In the genomic region with DNA sequence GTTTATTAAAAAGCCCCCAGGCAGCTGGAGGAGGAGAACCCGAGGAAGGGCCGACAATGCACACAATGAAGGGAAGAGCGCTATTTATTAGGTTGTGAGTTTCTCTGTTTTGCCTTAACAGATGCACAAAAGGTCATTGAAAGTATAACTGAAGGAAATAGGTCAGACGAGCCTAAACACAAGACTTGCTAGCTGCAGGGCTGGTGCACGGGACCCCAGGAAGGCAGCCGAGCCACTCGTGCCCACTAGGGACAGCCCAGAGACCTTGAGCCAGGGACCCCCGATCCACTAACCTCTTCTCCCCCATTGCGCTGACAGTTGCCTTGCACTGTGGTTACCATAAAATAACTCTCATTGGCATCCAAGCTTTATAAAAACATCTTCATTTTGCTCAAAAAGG, we compare ENCODE assay signal across 17 cellular contexts. TPM values are rescaled to one million over a fixed set of nuclear protein-coding genes. Genes with fewer than 3 reads are reported as not detected.
DNase-seq lines count a peak whose midpoint lies in the region; ATAC-seq and TF ChIP-seq lines count a peak whose summit lies in the region.
"Had no signal": no experiment of that assay in that cellular context is flagged by ENCODE, and none has a peak within 500 bp of the region (broad histone marks: within the 10 kb centered on the region; RNA-seq: fewer than 3 reads in every experiment).

No MANE protein-coding gene starts in this region.

- no peak overlapping the region for H2AFZ ChIP-seq in GM23248

- no peak for TF ChIP-seq CTCF in A673 (conservative IDR thresholded peaks at IDR 0.05; ENCODE audit: low read depth, low read length)
- no peak for TF ChIP-seq CTCF in Caco-2 (IDR thresholded peaks at IDR 0.05; ENCODE audit: insufficient read depth in 1 of 2, low read depth in 1 of 2, low read length in 1 of 2, severe bottlenecking in 1 of 2, unreplicated experiment in 1 of 2)
- no peak for TF ChIP-seq CTCF in RWPE1 (conservative IDR thresholded peaks at IDR 0.05; ENCODE audit: low read depth)

- DNase-seq in A673 (ENCODE audit: low spot score), result no peak
- DNase-seq in Caco-2, result no peak
- DNase-seq in memory B cell (ENCODE audit: low spot score in 2 of 2), result no peak
- DNase-seq in GM23248, result no peak
- DNase-seq in SIG-M5 (lab: John Stamatoyannopoulos, UW), result no peak
- DNase-seq in cerebellar nuclear complex (lab: John Stamatoyannopoulos, UW), result no peak
- no peak for DNase-seq in RWPE1 (ENCODE audit: low spot score)
- DNase-seq: effector memory CD8-positive, alpha-beta T cell; midbrain; MM.1S; NCI-H187 treated with DMSO at 0.1 percent for 48 hours; SK-N-SH; stimulated activated CD4-positive, alpha-beta T cell treated with anti-CD3 and anti-CD28 coated beads, Interleukin-2, amount 100 ng/mL, for 24 hours had no signal

- BruUV-seq in A673 (replicated peaks; lab: Mats Ljungman, UMichigan), result TSS peak; percentile 61
- BruUV-seq in Caco-2 (replicated peaks; lab: Mats Ljungman, UMichigan), result TSS peak; percentile 66

- H3K27me3 Mint-ChIP-seq in Caco-2 (ENCODE audit: insufficient read depth, unreplicated experiment) (no peaks in the 10 kb centered on the region), memory B cell (no peaks in the 10 kb centered on the region)
- H3K27me3 Mint-ChIP-seq in activated T-helper 17 cell treated with anti-CD3 and anti-CD28 coated beads, Interleukin-2, amount 50 U/mL, for 72 hours, result no peaks in the 10 kb centered on the region
- H3K27me3 Mint-ChIP-seq: effector memory CD8-positive, alpha-beta T cell had no signal

- CTCF ChIA-PET in A673 (lab: Charles Lee), result no interaction called here
- CTCF ChIA-PET in Caco-2 (lab: Charles Lee), result interaction anchor here (1.4 kb wide), 1 partner anchor 115 kb away, joined by 5 read pairs; no protein-coding TSS in a partner anchor
- CTCF ChIA-PET in RWPE1 (lab: Yijun Ruan, JAX), result interaction anchor here (1.5 kb wide), 1 partner anchor 18 kb away, joined by 7 read pairs; no protein-coding TSS in a partner anchor

- H3K27ac Mint-ChIP-seq in Caco-2 (ENCODE audit: unreplicated experiment), result no peak overlapping the region
- peak overlapping the region; percentile 97 for H3K27ac Mint-ChIP-seq in activated T-helper 17 cell treated with anti-CD3 and anti-CD28 coated beads, Interleukin-2, amount 50 U/mL, for 72 hours
- peak overlapping the region; percentile 46 for H3K27ac Mint-ChIP-seq in memory B cell

- H3K4me1 ChIP-seq in A673 (ENCODE audit: insufficient read depth, low read length, poor library complexity, severe bottlenecking) (no peaks in the 10 kb centered on the region), Caco-2 (no peaks in the 10 kb centered on the region), GM23248 (ENCODE audit: insufficient read depth) (peaks cover 2% of the 10 kb centered on the region)
- H3K4me1 ChIP-seq: right lobe of liver had no signal

- intact Hi-C loops in A673 (cut with micrococcal nuclease; ENCODE audit: unreplicated experiment) (no loop called here), Caco-2 (cut with micrococcal nuclease; ENCODE audit: unreplicated experiment) (no loop called here)

- H3K9ac ChIP-seq in GM23248, result no peak overlapping the region
- H3K9ac ChIP-seq: SK-N-SH had no signal

- H3K4me1 Mint-ChIP-seq in Caco-2 (ENCODE audit: low read depth, unreplicated experiment) (no peaks in the 10 kb centered on the region), memory B cell (peaks cover 20% of the 10 kb centered on the region)
- H3K4me1 Mint-ChIP-seq in activated T-helper 17 cell treated with anti-CD3 and anti-CD28 coated beads, Interleukin-2, amount 50 U/mL, for 72 hours, result peaks cover 8% of the 10 kb centered on the region

- no peaks in the 10 kb centered on the region for H3K79me2 ChIP-seq in GM23248 (ENCODE audit: insufficient read depth)

- H3K4me2 ChIP-seq in GM23248 (ENCODE audit: unreplicated experiment), result no peak overlapping the region
- H3K4me2 ChIP-seq: SK-N-SH had no signal

- peaks cover 10% of the 10 kb centered on the region; the same call in 1 of the 2 replicates for H3F3A ChIP-seq in GM23248 (ENCODE audit: insufficient read depth)

- H3K9me2 ChIP-seq in GM23248 (ENCODE audit: insufficient read depth), result no peaks in the 10 kb centered on the region
- H3K9me2 ChIP-seq: SK-N-SH had no signal

- H3K9me3 ChIP-seq in A673 (ENCODE audit: low read depth, low read length, poor library complexity, severe bottlenecking) (no peaks in the 10 kb centered on the region), Caco-2 (no peaks in the 10 kb centered on the region), GM23248 (ENCODE audit: low read depth) (no peaks in the 10 kb centered on the region)
- H3K9me3 ChIP-seq: neutrophil, right lobe of liver, SK-N-SH had no signal

- peaks cover 84% of the 10 kb centered on the region for H3K36me3 ChIP-seq in A673 (ENCODE audit: insufficient read depth, low read length, poor library complexity, severe bottlenecking)
- H3K36me3 ChIP-seq in Caco-2 (ENCODE audit: control insufficient read depth, insufficient read depth, low read length), result peaks cover 6% of the 10 kb centered on the region
- peaks cover 66% of the 10 kb centered on the region for H3K36me3 ChIP-seq in GM23248 (ENCODE audit: low read depth)

- H3K36me3 Mint-ChIP-seq in Caco-2 (ENCODE audit: insufficient read depth, unreplicated experiment), result peaks cover 79% of the 10 kb centered on the region
- H3K36me3 Mint-ChIP-seq in activated T-helper 17 cell treated with anti-CD3 and anti-CD28 coated beads, Interleukin-2, amount 50 U/mL, for 72 hours (ENCODE audit: low read depth), result peaks cover 86% of the 10 kb centered on the region
- H3K36me3 Mint-ChIP-seq in memory B cell, result peaks cover 13% of the 10 kb centered on the region

- H3K4me3 Mint-ChIP-seq in Caco-2 (ENCODE audit: unreplicated experiment) (no peak overlapping the region), memory B cell (no peak overlapping the region)
- peak overlapping the region; percentile 80 for H3K4me3 Mint-ChIP-seq in activated T-helper 17 cell treated with anti-CD3 and anti-CD28 coated beads, Interleukin-2, amount 50 U/mL, for 72 hours
- H3K4me3 Mint-ChIP-seq: effector memory CD8-positive, alpha-beta T cell had no signal

- in situ Hi-C loops in GM23248 (cut with MboI), result loop anchor here (10.0 kb wide), 1 partner anchor 111 kb away; no protein-coding TSS in a partner anchor

- H4K20me1 ChIP-seq in GM23248 (ENCODE audit: insufficient read depth), result no peaks in the 10 kb centered on the region

- H3K27me3 ChIP-seq in A673 (replicated peaks; ENCODE audit: insufficient read depth, low read depth, low read length, poor library complexity) (no peaks in the 10 kb centered on the region), Caco-2 (replicated peaks; ENCODE audit: control insufficient read depth, insufficient read depth, low read length) (no peaks in the 10 kb centered on the region), GM23248 (replicated peaks; ENCODE audit: insufficient read depth) (no peaks in the 10 kb centered on the region)
- H3K27me3 ChIP-seq: cardiac muscle cell, neutrophil, right lobe of liver had no signal

- H3K9me3 Mint-ChIP-seq in Caco-2 (ENCODE audit: unreplicated experiment) (no peaks in the 10 kb centered on the region), memory B cell (no peaks in the 10 kb centered on the region)
- no peaks in the 10 kb centered on the region for H3K9me3 Mint-ChIP-seq in activated T-helper 17 cell treated with anti-CD3 and anti-CD28 coated beads, Interleukin-2, amount 50 U/mL, for 72 hours
- H3K9me3 Mint-ChIP-seq: effector memory CD8-positive, alpha-beta T cell had no signal

- no peak for ATAC-seq in activated T-helper 17 cell treated with anti-CD3 and anti-CD28 coated beads, Interleukin-2, amount 50 U/mL, for 72 hours (replicated peaks)
- ATAC-seq in memory B cell (ENCODE audit: low read depth), result no peak
- ATAC-seq: effector memory CD8-positive, alpha-beta T cell; right lobe of liver had no signal

- H3K4me3 ChIP-seq in A673 (ENCODE audit: low read depth, low read length, poor library complexity, severe bottlenecking) (no peak overlapping the region), Caco-2 (ENCODE audit: low read depth, low read length) (no peak overlapping the region), GM23248 (no peak overlapping the region)
- H3K4me3 ChIP-seq: cardiac muscle cell, right lobe of liver had no signal

- POLR2A ChIA-PET in A673 (lab: Charles Lee; ENCODE audit: low non-redundant PET), result no interaction called here
- POLR2A ChIA-PET in Caco-2 (lab: Charles Lee), result no interaction called here
- POLR2A ChIA-PET in RWPE1 (lab: Yijun Ruan, JAX; ENCODE audit: low non-redundant PET), result no interaction called here

- 85% methylated on average over 9 of the region's 9 CpGs for WGBS in GM23248 (ENCODE audit: low coverage in 1 of 2, low lambda C conversion rate in 2 of 2, missing lambda C conversion rate in 2 of 2), 2 experiments

- peak overlapping the region; percentile 5 for H3K27ac ChIP-seq in A673 (ENCODE audit: low read depth, low read length, poor library complexity, severe bottlenecking)
- no peak overlapping the region for H3K27ac ChIP-seq in GM23248
- H3K27ac ChIP-seq in RWPE1, result no peak overlapping the region
- H3K27ac ChIP-seq: cardiac muscle cell, neutrophil, right lobe of liver had no signal

RNA-seq across cellular contexts. Expression of a gene that starts 11.3 kb away (rescaled TPM):
- not detected in 2 replicates for total RNA-seq in A673 (2021)
- total RNA-seq in Caco-2 (2022), result not detected in 2 replicates
- not detected for total RNA-seq in activated T-helper 17 cell treated with anti-CD3 and anti-CD28 coated beads, Interleukin-2, amount 50 U/mL, for 72 hours
- total RNA-seq in GM23248 (2014; rRNA removed; shearing (Covaris generic)), result not detected in 2 replicates
- not detected in 2 replicates for polyA plus RNA-seq in GM23248 (2016; fragmentation: Nextera tagmentation; extraction: Ambion mirVana)
- total RNA-seq: cardiac muscle cell, right lobe of liver had no signal
- polyA plus RNA-seq: SK-N-SH had no signal

RNA-seq across cellular contexts. Expression of a gene that starts 24.6 kb away (rescaled TPM):
- total RNA-seq in A673 (2021) (316 and 329 TPM in 2 replicates), Caco-2 (2022) (103 and 105 TPM in 2 replicates)
- total RNA-seq in activated T-helper 17 cell treated with anti-CD3 and anti-CD28 coated beads, Interleukin-2, amount 50 U/mL, for 72 hours, result 100 to 1,000 TPM in 1 of 2 donors, 10 to 100 TPM in 1; 98.6 to 115 TPM
- total RNA-seq in GM23248 (2014; rRNA removed; shearing (Covaris generic)), result 129 and 143 TPM in 2 replicates
- 150 and 156 TPM in 2 replicates for polyA plus RNA-seq in GM23248 (2016; fragmentation: Nextera tagmentation; extraction: Ambion mirVana)
